7 cellular contexts compared by ENCODE assay signal in genomic region chr5:60872892-60873291, GRCh38.
"Had no signal": no experiment of that assay in that cellular context is flagged by ENCODE, and none has a peak within 500 bp of the region (broad histone marks: within the 10 kb centered on the region; RNA-seq: fewer than 3 reads in every experiment).

No MANE protein-coding gene starts in this region.

- H3K4me3 ChIP-seq: GM12878 had no signal

- FAIRE-seq: G401.6, GM12878, GM12891, GM12892, GM19239 had no signal

- DNase-seq: GDM1, GF-D8 had no signal

- ATAC-seq: GM12878 had no signal
